ENCODE assay signal across 29 cellular contexts in genomic region chr18:78102135-78102534, GRCh38.
DNase-seq lines count a peak whose midpoint lies in the region; ATAC-seq, FAIRE-seq and TF ChIP-seq lines count a peak whose summit lies in the region.
"Had no signal": no experiment of that assay in that cellular context is flagged by ENCODE, and none has a peak within 500 bp of the region (broad histone marks: within the 10 kb centered on the region; RNA-seq: fewer than 3 reads in every experiment).

No MANE protein-coding gene starts in this region.

- H3K4me2 ChIP-seq in HepG2 (ENCODE audit: low read depth, low read length) (no peak overlapping the region), neuronal stem cell (ENCODE audit: insufficient read depth, low read length, poor library complexity, severe bottlenecking) (no peak overlapping the region)
- H3K4me2 ChIP-seq: BLaER1 had no signal

- TF ChIP-seq RAD21 in HepG2 (CRISPR knock-in tag; IDR thresholded peaks at IDR 0.05): no peak

- no peak overlapping the region for H2AK5ac ChIP-seq in neuronal stem cell (ENCODE audit: low read depth, low read length)

- no peaks in the 10 kb centered on the region for H3K79me1 ChIP-seq in neuronal stem cell (ENCODE audit: low read depth, low read length)

- no peak overlapping the region for H3K23ac ChIP-seq in neuronal stem cell (ENCODE audit: low read depth, low read length, poor library complexity)

- ATAC-seq in HepG2 (no peak; the same call in 2 of the 3 replicates), left cardiac atrium (no peak), HG03108 (IDR thresholded peaks at IDR 0.05; ENCODE audit: unreplicated experiment) (no peak), HG02840 (IDR thresholded peaks at IDR 0.05; ENCODE audit: low FRiP score, unreplicated experiment) (no peak)
- peak; percentile 35 for ATAC-seq in stimulated activated memory B cell treated with anti-CD40 and anti-IgM and Interleukin-4, amounts not matched to agents 10 μg/mL and 1 μg/mL and 100 μg/mL, for 72 hours
- ATAC-seq: GM12878 had no signal

- no peak overlapping the region for H4K91ac ChIP-seq in neuronal stem cell (ENCODE audit: low read depth, low read length, poor library complexity)

- H3K27me3 ChIP-seq in endodermal cell (ENCODE audit: control insufficient read depth, insufficient read depth, low read length, poor library complexity, severe bottlenecking) (no peaks in the 10 kb centered on the region), HepG2 (ENCODE audit: control insufficient read depth in 1 of 2, insufficient read depth in 2 of 2, low read length in 2 of 2) (peaks cover 0 to 4% of the 10 kb centered on the region in 2 experiments; a peak in 1 of 5 replicates), neuronal stem cell (ENCODE audit: control insufficient read depth in 3 of 3, insufficient read depth in 3 of 3, low read depth in 1 of 3, low read length in 3 of 3) (no peaks in the 10 kb centered on the region)
- H3K27me3 ChIP-seq: BE2C, BLaER1 had no signal

- WGBS in endodermal cell (ENCODE audit: insufficient coverage in 1 of 2, insufficient read length in 1 of 2), 2 experiments: 89 to 100% methylated on average over 5 to 8 of the region's 8 CpGs
- 6% methylated on average over 8 of the region's 8 CpGs for WGBS in HepG2 (ENCODE audit: low lambda C conversion rate)
- no CpG with 5 or more reads among the region's 8 CpGs for WGBS in neuronal stem cell (ENCODE audit: extremely low coverage in 2 of 2, insufficient read length in 2 of 2, insufficient replicate concordance in 1 of 2), 2 donors

- H3K9me3 ChIP-seq in endodermal cell (ENCODE audit: control insufficient read depth, low read length) (no peaks in the 10 kb centered on the region), HepG2 (ENCODE audit: low read length) (no peaks in the 10 kb centered on the region), neuronal stem cell (replicated peaks in 1 of 2; ENCODE audit: control insufficient read depth in 2 of 2, insufficient read depth in 1 of 2, low read depth in 1 of 2, low read length in 2 of 2) (peaks cover 0 to 2% of the 10 kb centered on the region in 2 donors)
- H3K9me3 ChIP-seq: BE2C had no signal

- H2BK12ac ChIP-seq in neuronal stem cell (ENCODE audit: low read length): no peak overlapping the region

- H4K20me1 ChIP-seq in HepG2 (ENCODE audit: insufficient read depth, low read length): no peaks in the 10 kb centered on the region
- H4K20me1 ChIP-seq: BLaER1 had no signal

- no peak overlapping the region for H2BK120ac ChIP-seq in neuronal stem cell (ENCODE audit: low read depth, low read length)

- in situ Hi-C loops in HepG2 (cut with HindIII; ENCODE audit: extremely low pct_ligation_motif_present, low pct_unique_long_range_greater_than_20kb): no loop called here

- H3K36me3 Mint-ChIP-seq in endodermal cell (ENCODE audit: low read depth): no peaks in the 10 kb centered on the region
- H3K36me3 Mint-ChIP-seq in stimulated activated memory B cell treated with anti-CD40 and anti-IgM and Interleukin-4, amounts not matched to agents 10 μg/mL and 1 μg/mL and 100 μg/mL, for 72 hours: no peaks in the 10 kb centered on the region
- H3K36me3 Mint-ChIP-seq: CD14-positive monocyte; CD4-positive, alpha-beta memory T cell; CD4-positive, CD25-positive, alpha-beta regulatory T cell; CD8-positive, alpha-beta memory T cell had no signal

- no peaks in the 10 kb centered on the region for H3K79me2 ChIP-seq in HepG2 (ENCODE audit: insufficient read depth, low read length)

- H2AFZ ChIP-seq in HepG2 (ENCODE audit: low read length) (no peak overlapping the region), neuronal stem cell (ENCODE audit: low read length) (no peak overlapping the region)

- H3K9ac ChIP-seq in endodermal cell (ENCODE audit: extremely low read depth, low read length, poor library complexity, severe bottlenecking) (no peak overlapping the region), HepG2 (ENCODE audit: insufficient read depth, low read depth, low read length) (no peak overlapping the region), neuronal stem cell (ENCODE audit: low read depth, low read length, poor library complexity) (no peak overlapping the region)
- H3K9ac ChIP-seq: BLaER1 had no signal

- no TSS peak for BruUV-seq in HepG2 (replicated peaks; lab: Mats Ljungman, UMichigan)

- no peak overlapping the region for H3K4ac ChIP-seq in neuronal stem cell (ENCODE audit: low read length)

- DNase-seq in endodermal cell: peak; percentile 9
- no peak for DNase-seq in HepG2 (ENCODE audit: low spot score)
- no peak for DNase-seq in neuronal stem cell (ENCODE audit: low spot score)
- DNase-seq in left cardiac atrium: no peak
- DNase-seq in NCI-H524 treated with DMSO at 0.1 percent for 48 hours (lab: John Stamatoyannopoulos, UW): no peak
- DNase-seq: 8988T; ACHN; BE2C; C1 segment of cervical spinal cord; CD4-positive, alpha-beta memory T cell; CD4-positive, CD25-positive, alpha-beta regulatory T cell; CD8-positive, alpha-beta memory T cell; COR-L47; DMS 273 treated with DMSO at 0.1 percent for 48 hours; DMS153; DMS53; DMS79; DND-41; EL; GDM1 had no signal

- no peak overlapping the region for H4K8ac ChIP-seq in neuronal stem cell (ENCODE audit: low read depth, low read length)

- H3K4me3 Mint-ChIP-seq in endodermal cell: no peak overlapping the region
- no peak overlapping the region for H3K4me3 Mint-ChIP-seq in stimulated activated memory B cell treated with anti-CD40 and anti-IgM and Interleukin-4, amounts not matched to agents 10 μg/mL and 1 μg/mL and 100 μg/mL, for 72 hours
- H3K4me3 Mint-ChIP-seq: CD14-positive monocyte; CD4-positive, CD25-positive, alpha-beta regulatory T cell; CD8-positive, alpha-beta memory T cell had no signal

- FAIRE-seq in HepG2 (lab: Jason Lieb, UNC): no peak
- FAIRE-seq: A204.1, GM12878, GM12892, GM18507 had no signal

- H3K27ac ChIP-seq in endodermal cell (ENCODE audit: low read depth, low read length) (no peak overlapping the region), HepG2 (ENCODE audit: extremely low read length, insufficient read depth, low read length) (no peak overlapping the region), neuronal stem cell (replicated peaks; ENCODE audit: low read length) (no peak overlapping the region)
- H3K27ac ChIP-seq: BLaER1 had no signal

- peaks cover 23% of the 10 kb centered on the region for H3K9me3 Mint-ChIP-seq in endodermal cell
- H3K9me3 Mint-ChIP-seq in stimulated activated memory B cell treated with anti-CD40 and anti-IgM and Interleukin-4, amounts not matched to agents 10 μg/mL and 1 μg/mL and 100 μg/mL, for 72 hours: peaks cover 16% of the 10 kb centered on the region

- TF ChIP-seq CTCF in endodermal cell (conservative IDR thresholded peaks at IDR 0.05) (no peak), HepG2 (CRISPR knock-in tag; IDR thresholded peaks at IDR 0.05) (no peak)

- H3K27me3 Mint-ChIP-seq in endodermal cell (ENCODE audit: insufficient read depth): no peaks in the 10 kb centered on the region
- no peaks in the 10 kb centered on the region for H3K27me3 Mint-ChIP-seq in stimulated activated memory B cell treated with anti-CD40 and anti-IgM and Interleukin-4, amounts not matched to agents 10 μg/mL and 1 μg/mL and 100 μg/mL, for 72 hours
- H3K27me3 Mint-ChIP-seq: CD4-positive, alpha-beta memory T cell; CD4-positive, CD25-positive, alpha-beta regulatory T cell had no signal

- peak overlapping the region; percentile 45 for H3K18ac ChIP-seq in neuronal stem cell (ENCODE audit: low read length)

- no peak overlapping the region for H3K27ac Mint-ChIP-seq in endodermal cell
- H3K27ac Mint-ChIP-seq in stimulated activated memory B cell treated with anti-CD40 and anti-IgM and Interleukin-4, amounts not matched to agents 10 μg/mL and 1 μg/mL and 100 μg/mL, for 72 hours: no peak overlapping the region
- H3K27ac Mint-ChIP-seq: CD4-positive, alpha-beta memory T cell; CD4-positive, CD25-positive, alpha-beta regulatory T cell; CD8-positive, alpha-beta memory T cell had no signal

- H3K36me3 ChIP-seq in endodermal cell (ENCODE audit: control insufficient read depth, insufficient read depth, low read length) (no peaks in the 10 kb centered on the region), HepG2 (replicated peaks in 1 of 2; ENCODE audit: control insufficient read depth in 1 of 2, insufficient read depth in 2 of 2, low read length in 2 of 2) (no peaks in the 10 kb centered on the region), neuronal stem cell (replicated peaks in 1 of 2; ENCODE audit: control insufficient read depth in 2 of 2, insufficient read depth in 2 of 2, low read length in 2 of 2) (no peaks in the 10 kb centered on the region)
- H3K36me3 ChIP-seq: BE2C, BLaER1 had no signal

- H3K4me1 ChIP-seq in endodermal cell (ENCODE audit: control insufficient read depth, insufficient read depth, low read length) (no peaks in the 10 kb centered on the region), HepG2 (ENCODE audit: insufficient read depth, low read length) (no peaks in the 10 kb centered on the region), neuronal stem cell (ENCODE audit: control insufficient read depth in 2 of 2, insufficient read depth in 1 of 2, low read depth in 1 of 2, low read length in 2 of 2) (no peaks in the 10 kb centered on the region)
- H3K4me1 ChIP-seq: BE2C, BLaER1 had no signal

- TF ChIP-seq EP300 in HepG2 (IDR thresholded peaks at IDR 0.05; ENCODE audit: low read depth in 2 of 2, low read length in 2 of 2): no peak
- no peak for TF ChIP-seq EP300 in HepG2 (CRISPR knock-in tag; IDR thresholded peaks at IDR 0.05; ENCODE audit: borderline replicate concordance)

- no peak for TF ChIP-seq POLR2A in HepG2 (IDR thresholded peaks at IDR 0.05; ENCODE audit: insufficient read depth in 1 of 2, low read depth in 2 of 2, low read length in 2 of 2)

- H3K4me1 Mint-ChIP-seq in endodermal cell: no peaks in the 10 kb centered on the region
- no peaks in the 10 kb centered on the region for H3K4me1 Mint-ChIP-seq in stimulated activated memory B cell treated with anti-CD40 and anti-IgM and Interleukin-4, amounts not matched to agents 10 μg/mL and 1 μg/mL and 100 μg/mL, for 72 hours
- H3K4me1 Mint-ChIP-seq: CD14-positive monocyte; CD4-positive, alpha-beta memory T cell; CD4-positive, CD25-positive, alpha-beta regulatory T cell; CD8-positive, alpha-beta memory T cell had no signal

- POLR2A ChIA-PET in HepG2 (lab: Yijun Ruan, JAX): no interaction called here

- intact Hi-C loops in HepG2 (cut with micrococcal nuclease; ENCODE audit: unreplicated experiment): no loop called here
- intact Hi-C loops in left cardiac atrium (cut with DNase I): no loop called here

- H3K4me3 ChIP-seq in endodermal cell (ENCODE audit: low read length): no peak overlapping the region
- no peak overlapping the region for H3K4me3 ChIP-seq in HepG2 (replicated peaks in 1 of 3; ENCODE audit: insufficient read depth in 1 of 3, low read depth in 2 of 3, low read length in 3 of 3)
- no peak overlapping the region for H3K4me3 ChIP-seq in neuronal stem cell (ENCODE audit: low read length in 2 of 2)
- H3K4me3 ChIP-seq: BLaER1, GM12878 had no signal

- no peak overlapping the region for H3K14ac ChIP-seq in neuronal stem cell (ENCODE audit: low read length)

- no peak overlapping the region for H2BK15ac ChIP-seq in neuronal stem cell (ENCODE audit: low read length)

- CTCF ChIA-PET in HepG2 (lab: Yijun Ruan, JAX; ENCODE audit: low intra/inter-chr PET ratio, low total read pairs): no interaction called here

- H2BK5ac ChIP-seq in neuronal stem cell (ENCODE audit: low read length): no peak overlapping the region
